Comparison of ENCODE assay signal across 1 cellular context in genomic region chr16:14502932-14503741, GRCh38.
A peak's percentile ranks its signal among the peaks of the same experiment; 100 is the strongest.
TF ChIP-seq lines count a peak whose summit lies in the region.

No MANE protein-coding gene starts in this region.

TF ChIP-seq in GM12878, 131 proteins besides CTCF, POLR2A, EP300 and RAD21 (continued from another document and continues in another):
- TF ChIP-seq ZBTB4 (CRISPR knock-in tag; IDR thresholded peaks at IDR 0.05), result no peak
- TF ChIP-seq ZSCAN29 (IDR thresholded peaks at IDR 0.05), result no peak
- TF ChIP-seq KDM1A (IDR thresholded peaks at IDR 0.05; ENCODE audit: borderline replicate concordance), result no peak
- TF ChIP-seq BCL11A (IDR thresholded peaks at IDR 0.05; ENCODE audit: low read depth, low read length), result peak; percentile 42; the same call in 1 of the 2 replicates
- peak; percentile 39; the same call in 1 of the 2 replicates for TF ChIP-seq IKZF1 (conservative IDR thresholded peaks at IDR 0.05)
- no peak for TF ChIP-seq ZNF592 (IDR thresholded peaks at IDR 0.05)
- no peak for TF ChIP-seq SP1 (IDR thresholded peaks at IDR 0.05; ENCODE audit: low read depth, low read length)
- no peak for TF ChIP-seq BRCA1 (IDR thresholded peaks at IDR 0.05; ENCODE audit: low read depth, low read length)
- TF ChIP-seq ZNF274 (IDR thresholded peaks at IDR 0.05; ENCODE audit: insufficient read depth, insufficient read length), result no peak
- TF ChIP-seq ATF2 (IDR thresholded peaks at IDR 0.05; ENCODE audit: low read length), result peak; percentile 35; the same call in 1 of the 2 replicates
- TF ChIP-seq CBX5 (IDR thresholded peaks at IDR 0.05; ENCODE audit: low read depth), result no peak
- TF ChIP-seq ZNF24 (IDR thresholded peaks at IDR 0.05), result no peak; the same call in 1 of the 2 replicates
- no peak for TF ChIP-seq MYC (IDR thresholded peaks at IDR 0.05; ENCODE audit: insufficient read depth, insufficient read length, insufficient replicate concordance, low read length, severe bottlenecking)
- no peak for TF ChIP-seq REST (IDR thresholded peaks at IDR 0.05; ENCODE audit: low read depth, low read length)
- no peak for TF ChIP-seq CBX3 (IDR thresholded peaks at IDR 0.05; ENCODE audit: borderline replicate concordance, low read depth)
- no peak for TF ChIP-seq PBX3 (IDR thresholded peaks at IDR 0.05; ENCODE audit: insufficient replicate concordance, low read depth, low read length)
- TF ChIP-seq HDAC6 (IDR thresholded peaks at IDR 0.05; ENCODE audit: unreplicated experiment), result no peak
- peak; percentile 99 for TF ChIP-seq BACH1 (IDR thresholded peaks at IDR 0.05; ENCODE audit: borderline replicate concordance)
- TF ChIP-seq MTA2 (IDR thresholded peaks at IDR 0.05; ENCODE audit: low read depth), result peak; percentile 70; the same call in 1 of the 2 replicates
- peak; percentile 87 for TF ChIP-seq FOXK2 (IDR thresholded peaks at IDR 0.05)
- TF ChIP-seq MLLT1 (IDR thresholded peaks at IDR 0.05), result peak; percentile 62
- no peak for TF ChIP-seq SKIL (IDR thresholded peaks at IDR 0.05; ENCODE audit: low read depth, poor library complexity, severe bottlenecking)
- 0 out of 2 replicates have a peak, but pooled peaks have one; percentile 54 for TF ChIP-seq ZNF687 (IDR thresholded peaks at IDR 0.05)
- TF ChIP-seq NFXL1 (IDR thresholded peaks at IDR 0.05; ENCODE audit: borderline replicate concordance), result no peak
- no peak for TF ChIP-seq EGR1 (IDR thresholded peaks at IDR 0.05; ENCODE audit: borderline replicate concordance in 1 of 2, low read depth in 2 of 2, low read length in 2 of 2)
- no peak for TF ChIP-seq TCF3 (IDR thresholded peaks at IDR 0.05; ENCODE audit: borderline replicate concordance, insufficient read depth, low read depth, low read length)
- TF ChIP-seq IKZF2 (IDR thresholded peaks at IDR 0.05), result peak; percentile 73 to 79; a peak in 2 of 4 replicates
- TF ChIP-seq USF1 (IDR thresholded peaks at IDR 0.05; ENCODE audit: borderline replicate concordance, extremely low read length, insufficient read depth, low read depth, low read length), result no peak
- TF ChIP-seq STAT1 (conservative IDR thresholded peaks at IDR 0.05), result no peak
- TF ChIP-seq SMARCA5 (IDR thresholded peaks at IDR 0.05), result no peak
